In genomic region chr22:33347002-33347401, GRCh38 we compare ENCODE assay signal across 32 cellular contexts.
"Had no signal": no experiment of that assay in that cellular context is flagged by ENCODE, and none has a peak within 500 bp of the region (broad histone marks: within the 10 kb centered on the region; RNA-seq: fewer than 3 reads in every experiment).

No MANE protein-coding gene starts in this region.

- H3K4me3 ChIP-seq: ascending aorta, cardiac muscle cell had no signal

- H3K27ac ChIP-seq: ascending aorta, cardiac muscle cell, WERI-Rb-1 had no signal

- H3K27me3 ChIP-seq: ascending aorta, cardiac muscle cell had no signal

- FAIRE-seq: bronchial epithelial cell had no signal

- H3K4me1 ChIP-seq: ascending aorta had no signal

- H3K36me3 ChIP-seq: ascending aorta, cardiac muscle cell, WERI-Rb-1 had no signal

- H3K9me3 ChIP-seq: ascending aorta had no signal

- ATAC-seq: activated CD4-positive, alpha-beta T cell treated with anti-CD3 and anti-CD28 coated beads for 36 hours; activated CD4-positive, CD25-positive, alpha-beta regulatory T cell treated with anti-CD3 and anti-CD28 coated beads, Interleukin-2, amount 50 U/mL, for 24 hours; activated CD8-positive, alpha-beta memory T cell treated with anti-CD3 and anti-CD28 coated beads, Interleukin-2, amount 10 ng/mL, durations not matched to agents 7 days and 5 days; activated CD8-positive, alpha-beta T cell treated with anti-CD3 and anti-CD28 coated beads, Interleukin-2, amount 10 ng/mL, durations not matched to agents 7 days and 5 days; activated naive CD8-positive, alpha-beta T cell treated with anti-CD3 and anti-CD28 coated beads, Interleukin-2, amount 50 U/mL, for 24 hours; WTC11 had no signal

- DNase-seq: activated CD4-positive, alpha-beta memory T cell treated with anti-CD3 and anti-CD28 coated beads, Interleukin-2, amount 10 ng/mL, durations not matched to agents 7 days and 5 days; activated CD4-positive, alpha-beta T cell treated with anti-CD3 and anti-CD28 coated beads for 1 hour; activated CD4-positive, alpha-beta T cell treated with anti-CD3 and anti-CD28 coated beads for 36 hours; activated CD4-positive, alpha-beta T cell treated with anti-CD3 and anti-CD28 coated beads for 48 hours; activated CD4-positive, alpha-beta T cell treated with anti-CD3 and anti-CD28 coated beads, Interleukin-2, amount 10 ng/mL, durations not matched to agents 7 days and 5 days; activated CD4-positive, alpha-beta T cell treated with anti-CD3 and anti-CD28 coated beads, Interleukin-2, amount 50 U/mL, for 48 hours; activated CD4-positive, CD25-positive, alpha-beta regulatory T cell; activated CD8-positive, alpha-beta memory T cell treated with anti-CD3 and anti-CD28 coated beads for 24 hours; activated CD8-positive, alpha-beta memory T cell treated with anti-CD3 and anti-CD28 coated beads, Interleukin-2, amount 10 ng/mL, durations not matched to agents 7 days and 5 days; activated CD8-positive, alpha-beta memory T cell treated with anti-CD3 and anti-CD28 coated beads, Interleukin-2, amount 50 U/mL, for 48 hours; activated CD8-positive, alpha-beta T cell treated with anti-CD3 and anti-CD28 coated beads, Interleukin-2, amount 10 ng/mL, durations not matched to agents 7 days and 5 days; activated effector memory CD4-positive, alpha-beta T cell treated with Interleukin-2 at 50 U/mL for 16 hours; activated gamma-delta T cell; activated naive CD4-positive, alpha-beta T cell treated with anti-CD3 and anti-CD28 coated beads, Interleukin-2, amount 10 ng/mL, durations not matched to agents 7 days and 5 days; activated naive CD4-positive, alpha-beta T cell treated with Interleukin-2 at 50 U/mL for 16 hours; activated naive CD8-positive, alpha-beta T cell treated with anti-CD3 and anti-CD28 coated beads, Interleukin-2, amount 10 ng/mL, durations not matched to agents 7 days and 5 days; activated naive CD8-positive, alpha-beta T cell treated with anti-CD3 and anti-CD28 coated beads, Interleukin-2, amount 50 U/mL, for 24 hours; activated T-cell treated with anti-CD3 and anti-CD28 coated beads, Interleukin-2, amount 50 U/mL, for 24 hours; activated T-cell treated with anti-CD3 and anti-CD28 coated beads, Interleukin-2, amount 50 U/mL, for 48 hours; amygdala; anterior cingulate cortex; caudate nucleus; cerebellar nuclear complex; T-helper 1 cell; T-helper 2 cell; T-helper 9 cell; WERI-Rb-1 had no signal
